ENCODE assay signal across 24 cellular contexts in the genomic region with DNA sequence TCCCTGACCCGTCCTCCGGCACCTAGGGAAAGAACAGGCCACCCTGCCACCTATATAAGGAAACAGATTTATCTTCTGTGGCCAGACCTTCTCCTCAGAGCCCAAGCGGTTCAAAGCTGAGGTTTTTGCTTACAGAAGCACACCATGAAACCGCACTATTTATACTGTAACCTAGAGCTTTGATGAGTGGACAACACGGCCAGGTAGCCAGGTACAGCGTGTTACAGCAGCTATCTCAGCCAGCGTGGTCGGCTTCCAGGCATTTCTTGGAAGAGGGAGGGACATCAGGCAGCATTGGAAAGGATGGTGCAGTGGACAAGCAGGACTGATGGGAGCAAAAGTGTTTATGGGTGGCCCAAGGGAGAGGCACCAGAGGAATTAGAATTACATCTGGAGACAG.
"Had no signal": no experiment of that assay in that cellular context is flagged by ENCODE, and none has a peak within 500 bp of the region (broad histone marks: within the 10 kb centered on the region; RNA-seq: fewer than 3 reads in every experiment).

No MANE protein-coding gene starts in this region.

- H3K36me3 ChIP-seq: right lobe of liver had no signal

- H3K4me1 ChIP-seq: esophagus squamous epithelium, gastroesophageal sphincter, pancreas, psoas muscle, testis, tibial nerve had no signal

- DNase-seq: caudate nucleus; effector memory CD4-positive, alpha-beta T cell; esophagus squamous epithelium; glutamatergic neuron; immature natural killer cell; left colon; left ventricle myocardium superior; occipital lobe; pancreas; psoas muscle; retina; stimulated activated CD4-positive, alpha-beta T cell treated with anti-CD3 and anti-CD28 coated beads, Interleukin-15, amount 100 ng/mL, for 24 hours; stimulated activated CD4-positive, alpha-beta T cell treated with anti-CD3 and anti-CD28 coated beads, Interleukin-1b, Interleukin-23, amount 100 ng/mL, for 48 hours; stimulated activated CD4-positive, alpha-beta T cell treated with anti-CD3 and anti-CD28 coated beads, Interleukin-4, amount 100 ng/mL, for 24 hours; stimulated activated naive B cell treated with anti-CD40 and anti-IgM and Interleukin-4, amounts not matched to agents 10 μg/mL and 1 μg/mL and 100 μg/mL, for 72 hours; stimulated activated naive CD8-positive, alpha-beta T cell treated with anti-CD3 and anti-CD28 coated beads, Interleukin-15, amount 100 ng/mL, for 72 hours; testis had no signal

- H3K4me3 ChIP-seq: esophagus squamous epithelium, gastroesophageal sphincter, lung, pancreas, psoas muscle, right lobe of liver, testis, tibial nerve had no signal

- H3K27ac ChIP-seq: epithelial cell of prostate, esophagus squamous epithelium, gastroesophageal sphincter, pancreas, psoas muscle, right lobe of liver, testis, tibial nerve had no signal

- H3K27me3 ChIP-seq: esophagus squamous epithelium, gastroesophageal sphincter, pancreas, right lobe of liver, testis, tibial nerve had no signal

- H3K9me3 ChIP-seq: esophagus squamous epithelium, gastroesophageal sphincter, pancreas, psoas muscle, right lobe of liver, testis, tibial nerve had no signal

- ATAC-seq: gastroesophageal sphincter; left colon; left ventricle myocardium superior; natural killer cell treated with Interleukin-12 subunit alpha and Interleukin-12 subunit beta and Interleukin-15 and Interleukin-18, amount 100 ng/mL, for 72 hours; psoas muscle; right lobe of liver; stimulated activated naive B cell treated with anti-CD40 and anti-IgM and Interleukin-4, amounts not matched to agents 10 μg/mL and 1 μg/mL and 100 μg/mL, for 72 hours; stimulated activated naive CD8-positive, alpha-beta T cell treated with anti-CD3 and anti-CD28 coated beads, Interleukin-15, amount 100 ng/mL, for 72 hours had no signal

- FAIRE-seq: endometrium, pancreas had no signal
